In genomic region chr17:78970834-78971763, GRCh38 we compare ENCODE assay signal across 8 cellular contexts. TPM values are rescaled to one million over a fixed set of nuclear protein-coding genes. Genes with fewer than 3 reads are reported as not detected.
DNase-seq lines count a peak whose midpoint lies in the region; ATAC-seq and TF ChIP-seq lines count a peak whose summit lies in the region.

No MANE protein-coding gene starts in this region.

- ATAC-seq in T-cell (replicated peaks in 1 of 4) = peak; percentile 63 to 83 (median 72)
- no peak for ATAC-seq in activated naive CD8-positive, alpha-beta T cell treated with anti-CD3 and anti-CD28 coated beads, Interleukin-2, amount 50 U/mL, for 24 hours
- no peak for ATAC-seq in GM18873 (IDR thresholded peaks at IDR 0.05; ENCODE audit: low FRiP score, unreplicated experiment)

- CTCF ChIA-PET in T-cell (lab: Charles Lee) = interaction anchor here (0.8 to 1.5 kb wide), 4 partner anchors 105 to 952 kb away, joined by 3 to 12 read pairs (median 4); no protein-coding TSS in a partner anchor

- H3K4me1 Mint-ChIP-seq in T-cell = peaks cover 12 to 17% (median 14%) of the 10 kb centered on the region in 3 donors
- H3K4me1 Mint-ChIP-seq in activated naive CD8-positive, alpha-beta T cell treated with anti-CD3 and anti-CD28 coated beads, Interleukin-2, amount 50 U/mL, for 24 hours = peaks cover 5% of the 10 kb centered on the region

- POLR2A ChIA-PET in T-cell (lab: Charles Lee) = no interaction called here

- no peak overlapping the region for H3K4me3 ChIP-seq in cardiac muscle cell
- no peak overlapping the region for H3K4me3 ChIP-seq in prostate gland
- H3K4me3 ChIP-seq in vagina = no peak overlapping the region

- H3K27ac ChIP-seq in cardiac muscle cell (no peak overlapping the region), prostate gland (peak overlapping the region; percentile 24 to 55), vagina (peak overlapping the region; percentile 89)

- H3K9me3 ChIP-seq in cardiac muscle cell (ENCODE audit: low read depth) = no peaks in the 10 kb centered on the region
- no peaks in the 10 kb centered on the region for H3K9me3 ChIP-seq in prostate gland
- no peaks in the 10 kb centered on the region for H3K9me3 ChIP-seq in vagina

- no peaks in the 10 kb centered on the region for H3K9me3 Mint-ChIP-seq in T-cell
- no peaks in the 10 kb centered on the region for H3K9me3 Mint-ChIP-seq in activated naive CD8-positive, alpha-beta T cell treated with anti-CD3 and anti-CD28 coated beads, Interleukin-2, amount 50 U/mL, for 24 hours

- H3K4me1 ChIP-seq in cardiac muscle cell (ENCODE audit: low read depth) (peaks cover 4% of the 10 kb centered on the region), prostate gland (replicated peaks) (peaks cover 13% of the 10 kb centered on the region), vagina (peaks cover 50% of the 10 kb centered on the region)

- DNase-seq in GM04504 (ENCODE audit: low read depth) (peak; percentile 29), NCI-H1105 treated with DMSO at 0.1 percent for 48 hours (lab: John Stamatoyannopoulos, UW) (peak; percentile 53), T-cell (peak; percentile 40 to 82 (median 72)), cardiac muscle cell (ENCODE audit: low read depth in 1 of 2, low spot score in 1 of 2) (peak; percentile 81 to 88), prostate gland (ENCODE audit: low spot score) (peak; percentile 69), vagina (ENCODE audit: extremely low spot score in 2 of 2) (no peak)
- DNase-seq in activated naive CD8-positive, alpha-beta T cell treated with anti-CD3 and anti-CD28 coated beads, Interleukin-2, amount 50 U/mL, for 24 hours = peak; percentile 86

- TF ChIP-seq CTCF in cardiac muscle cell (IDR thresholded peaks at IDR 0.05; ENCODE audit: low read depth, low read length) (peak; percentile 89), prostate gland (IDR thresholded peaks at IDR 0.05) (peak; percentile 78 to 93 (median 91)), vagina (IDR thresholded peaks at IDR 0.05) (peak; percentile 78 to 95 (median 92))

- intact Hi-C loops in prostate gland (cut with DNase I) (loop anchor here (1.0 to 5.0 kb wide), 2 partner anchors 39 to 105 kb away; no protein-coding TSS in a partner anchor), vagina (cut with DNase I) (loop anchor here (5.0 to 10.0 kb wide), 2 partner anchors 46 to 109 kb away; partner anchors contain the start of gene TIMP2)

- no peaks in the 10 kb centered on the region for H3K27me3 Mint-ChIP-seq in T-cell
- H3K27me3 Mint-ChIP-seq in activated naive CD8-positive, alpha-beta T cell treated with anti-CD3 and anti-CD28 coated beads, Interleukin-2, amount 50 U/mL, for 24 hours = no peaks in the 10 kb centered on the region

- H3K27me3 ChIP-seq in cardiac muscle cell (no peaks in the 10 kb centered on the region), prostate gland (replicated peaks; ENCODE audit: insufficient read depth) (no peaks in the 10 kb centered on the region), vagina (no peaks in the 10 kb centered on the region)

- 21% methylated on average over 34 of the region's 34 CpGs for WGBS in prostate gland

- TF ChIP-seq POLR2A in prostate gland (IDR thresholded peaks at IDR 0.05) = no peak
- TF ChIP-seq POLR2A in vagina (IDR thresholded peaks at IDR 0.05) = no peak

- no peak overlapping the region for H3K4me3 Mint-ChIP-seq in T-cell
- H3K4me3 Mint-ChIP-seq in activated naive CD8-positive, alpha-beta T cell treated with anti-CD3 and anti-CD28 coated beads, Interleukin-2, amount 50 U/mL, for 24 hours = no peak overlapping the region

- H3K27ac Mint-ChIP-seq in T-cell = peak overlapping the region; percentile 62 to 72
- no peak overlapping the region for H3K27ac Mint-ChIP-seq in activated naive CD8-positive, alpha-beta T cell treated with anti-CD3 and anti-CD28 coated beads, Interleukin-2, amount 50 U/mL, for 24 hours

- no peaks in the 10 kb centered on the region for H3K36me3 ChIP-seq in cardiac muscle cell
- H3K36me3 ChIP-seq in prostate gland = no peaks in the 10 kb centered on the region
- no peaks in the 10 kb centered on the region for H3K36me3 ChIP-seq in vagina

- no peaks in the 10 kb centered on the region for H3K36me3 Mint-ChIP-seq in T-cell
- H3K36me3 Mint-ChIP-seq in activated naive CD8-positive, alpha-beta T cell treated with anti-CD3 and anti-CD28 coated beads, Interleukin-2, amount 50 U/mL, for 24 hours (ENCODE audit: low read depth) = no peaks in the 10 kb centered on the region

RNA-seq across cellular contexts. Expression of gene LGALS3BP, which starts 8.6 kb away (rescaled TPM):
- total RNA-seq in T-cell = 10 to 100 TPM; 28.2 to 80.7 (median 51.6) TPM
- 178 and 185 TPM in 2 replicates for total RNA-seq in cardiac muscle cell
- polyA plus RNA-seq in cardiac muscle cell = 181 and 213 TPM in 2 replicates
- 100 to 1,000 TPM; 570 to 890 TPM for total RNA-seq in prostate gland
- 488 TPM for total RNA-seq in vagina

RNA-seq across cellular contexts. Expression of gene CANT1, which starts 38.5 kb away (rescaled TPM):
- total RNA-seq in T-cell (10 to 100 TPM; 46.2 to 63.1 (median 57.7) TPM), cardiac muscle cell (55.3 and 55.9 TPM in 2 replicates), prostate gland (100 to 1,000 TPM in 1 of 2 donors, 10 to 100 TPM in 1; 89.7 to 201 TPM), vagina (23.1 TPM)
- 33.6 and 45.8 TPM in 2 replicates for polyA plus RNA-seq in cardiac muscle cell

RNA-seq across cellular contexts. Expression of gene TIMP2, which starts 45.9 kb away (rescaled TPM):
- 1 to 10 TPM; 5.1 to 6.7 (median 6.5) TPM for total RNA-seq in T-cell
- 22.0 and 25.8 TPM in 2 replicates for total RNA-seq in cardiac muscle cell
- polyA plus RNA-seq in cardiac muscle cell = 4.2 and 5.9 TPM in 2 replicates
- 100 to 1,000 TPM in 1 of 2 donors, 10 to 100 TPM in 1; 54.5 to 500 TPM for total RNA-seq in prostate gland
- 181 TPM for total RNA-seq in vagina

RNA-seq across cellular contexts. Expression of gene C1QTNF1, which starts 52.9 kb away (rescaled TPM):
- under 1 TPM in 4 of 5 donors, not detected in 1; 0.10 to 0.57 (median 0.26) TPM for total RNA-seq in T-cell
- 12.5 and 16.4 TPM in 2 replicates for total RNA-seq in cardiac muscle cell
- 6.8 and 10.2 TPM in 2 replicates for polyA plus RNA-seq in cardiac muscle cell
- total RNA-seq in prostate gland = 10 to 100 TPM; 16.3 to 57.9 TPM
- total RNA-seq in vagina = 30.7 TPM

Comparison
In these comparisons a context has a peak if more than half of its experiments do, and no peak if none do; other contexts are left out.
1. DNase-seq: peak in GM04504 (single experiment), NCI-H1105 treated with DMSO at 0.1 percent for 48 hours (single experiment), T-cell (34 of 34), activated naive CD8-positive, alpha-beta T cell treated with anti-CD3 and anti-CD28 coated beads, Interleukin-2, amount 50 U/mL, for 24 hours (single experiment), cardiac muscle cell (2 of 2) and prostate gland (single experiment); none in vagina (0 of 2).
2. ATAC-seq: peak in T-cell (4 of 4); none in activated naive CD8-positive, alpha-beta T cell treated with anti-CD3 and anti-CD28 coated beads, Interleukin-2, amount 50 U/mL, for 24 hours (single experiment) and GM18873 (single experiment).
3. Peak in every context shown above with its lines, with median percentiles within 50 percentile points of each other: CTCF ChIP-seq.